In the genomic region with DNA sequence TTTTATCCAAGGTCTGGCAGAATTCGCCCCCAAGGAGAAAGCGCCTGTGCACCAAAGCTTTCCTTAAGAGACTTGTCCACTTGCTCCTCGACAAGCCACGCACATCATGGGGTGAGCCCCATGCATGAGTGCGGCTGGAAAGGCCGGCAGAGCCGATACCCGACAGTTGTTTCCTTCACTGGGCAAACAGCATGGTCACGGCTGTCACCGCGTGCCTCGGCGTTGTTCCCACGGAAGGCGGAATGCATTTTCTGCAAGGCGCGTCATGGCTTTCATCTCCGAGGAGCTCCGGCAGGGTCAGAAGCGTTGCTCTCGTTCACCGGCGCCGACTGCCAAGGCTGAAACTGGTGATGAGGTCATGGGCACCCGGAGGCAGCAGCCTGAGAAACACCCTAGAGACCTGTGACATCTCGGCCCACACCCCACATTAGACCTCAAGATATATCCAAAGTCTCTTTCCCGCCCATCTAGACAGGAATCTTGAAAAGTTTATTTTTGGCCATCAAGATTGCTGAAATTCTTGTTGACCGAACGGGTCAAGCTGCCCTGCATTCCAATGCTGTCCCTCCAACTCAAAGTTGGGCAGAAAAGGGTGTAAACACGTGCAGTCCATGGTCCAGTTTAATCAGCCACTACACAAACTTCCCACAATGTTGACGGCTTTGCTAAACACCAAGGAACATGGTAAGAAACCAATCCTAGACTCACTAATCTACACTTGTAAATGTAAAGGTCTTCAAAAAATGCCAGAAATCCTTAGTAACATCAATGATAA, we compare ENCODE assay signal across 8 cellular contexts. TPM values are rescaled to one million over a fixed set of nuclear protein-coding genes. Genes with fewer than 3 reads are reported as not detected.
DNase-seq lines count a peak whose midpoint lies in the region; ATAC-seq, FAIRE-seq and TF ChIP-seq lines count a peak whose summit lies in the region.

No MANE protein-coding gene starts in this region.

- no peak for TF ChIP-seq CTCF in endothelial cell of umbilical vein (IDR thresholded peaks at IDR 0.05; ENCODE audit: extremely low read depth in 1 of 2, insufficient read depth in 1 of 2, low read depth in 1 of 2, low read length in 2 of 2)
- TF ChIP-seq CTCF in D721Med (IDR thresholded peaks at IDR 0.05; ENCODE audit: insufficient read depth, missing control alignments) = no peak

- CTCF ChIA-PET in endothelial cell of umbilical vein (lab: Charles Lee) = interaction anchor here (4.2 to 4.4 kb wide), 2 partner anchors 75 to 103 kb away, joined by 40 to 52 read pairs; no protein-coding TSS in a partner anchor

- peak overlapping the region; percentile 56 for H2AFZ ChIP-seq in endothelial cell of umbilical vein (ENCODE audit: low read depth, low read length)

- peak overlapping the region; percentile 62 for H3K4me2 ChIP-seq in endothelial cell of umbilical vein (ENCODE audit: insufficient read depth, low read length)

- no peaks in the 10 kb centered on the region for H3K36me3 Mint-ChIP-seq in memory B cell

- FAIRE-seq in endothelial cell of umbilical vein (lab: Jason Lieb, UNC) (peak; percentile 75), D721Med (lab: Jason Lieb, UNC) (no peak)

- peaks cover 2% of the 10 kb centered on the region for H3K9me3 Mint-ChIP-seq in memory B cell

- TSS peak; percentile 62 for BruUV-seq in endothelial cell of umbilical vein (replicated peaks; lab: Mats Ljungman, UMichigan)

- H3K9me3 ChIP-seq in endothelial cell of umbilical vein (replicated peaks; ENCODE audit: control insufficient read depth, insufficient read depth, low read length) = no peaks in the 10 kb centered on the region
- peaks cover 1% of the 10 kb centered on the region for H3K9me3 ChIP-seq in thymus (ENCODE audit: control insufficient read depth)

- H3K36me3 ChIP-seq in endothelial cell of umbilical vein (ENCODE audit: control insufficient read depth in 2 of 2, extremely low read depth in 1 of 2, insufficient read depth in 2 of 2, low read length in 2 of 2) (no peaks in the 10 kb centered on the region), thymus (ENCODE audit: control insufficient read depth, insufficient read depth) (no peaks in the 10 kb centered on the region)

- dilution Hi-C loops in endothelial cell of umbilical vein (cut with MboI; ENCODE audit: extremely low pct_ligation_motif_present, low sequenced_read_pairs) = loop anchor here (10.0 kb wide), 1 partner anchor 148 kb away; no protein-coding TSS in a partner anchor

- ATAC-seq in memory B cell (ENCODE audit: low read depth) = no peak
- no peak for ATAC-seq in HG03175 (IDR thresholded peaks at IDR 0.05; ENCODE audit: unreplicated experiment)

- H3K27me3 ChIP-seq in endothelial cell of umbilical vein (ENCODE audit: control insufficient read depth in 2 of 2, insufficient read depth in 2 of 2, low read length in 2 of 2) = peaks cover 0 to 3% of the 10 kb centered on the region in 2 experiments
- peaks cover 48% of the 10 kb centered on the region for H3K27me3 ChIP-seq in thymus (ENCODE audit: control insufficient read depth, insufficient read depth)

- H3K9me1 ChIP-seq in endothelial cell of umbilical vein (replicated peaks; ENCODE audit: control insufficient read depth, extremely low read depth, insufficient read depth, low read length) = no peaks in the 10 kb centered on the region

- DNase-seq in activated CD4-positive, alpha-beta T cell treated with anti-CD3 and anti-CD28 coated beads for 48 hours = peak; percentile 28
- DNase-seq in activated CD4-positive, alpha-beta T cell treated with anti-CD3 and anti-CD28 coated beads, Interleukin-2, amount 50 U/mL, for 1 hour = no peak
- DNase-seq in RPMI7951 (ENCODE audit: low read depth) (peak; percentile 82), endothelial cell of umbilical vein (ENCODE audit: low read depth, low spot score) (peak; percentile 87), memory B cell (ENCODE audit: low spot score in 2 of 2) (no peak), D721Med (ENCODE audit: insufficient read length, low spot score) (no peak)

- WGBS in thymus = 9% methylated on average over 31 of the region's 31 CpGs

- peaks cover 7% of the 10 kb centered on the region for H3K27me3 Mint-ChIP-seq in memory B cell

- H3K9ac ChIP-seq in endothelial cell of umbilical vein (replicated peaks; ENCODE audit: extremely low read depth, insufficient read depth, low read length) = peak overlapping the region; percentile 67

- intact Hi-C loops in endothelial cell of umbilical vein (cut with micrococcal nuclease) = loop anchor here (1.0 to 5.0 kb wide), 7 partner anchors 23 to 126 kb away; no protein-coding TSS in a partner anchor

- no peaks in the 10 kb centered on the region for H3K4me1 Mint-ChIP-seq in memory B cell

- TF ChIP-seq POLR2A in endothelial cell of umbilical vein (IDR thresholded peaks at IDR 0.05; ENCODE audit: low read depth, low read length) = no peak

- H3K27ac ChIP-seq in endothelial cell of umbilical vein (ENCODE audit: insufficient read depth, low read depth, low read length) (peak overlapping the region; percentile 75), thymus (ENCODE audit: low read depth) (peak overlapping the region; percentile 43)

- H3K27ac Mint-ChIP-seq in memory B cell = no peak overlapping the region

- H3K4me3 Mint-ChIP-seq in memory B cell = peak overlapping the region; percentile 50

- POLR2A ChIA-PET in endothelial cell of umbilical vein (lab: Charles Lee) = interaction anchor here (0.9 to 1.6 kb wide), 2 partner anchors 12 to 22 kb away, joined by 3 to 4 read pairs; no protein-coding TSS in a partner anchor

- H3K4me1 ChIP-seq in endothelial cell of umbilical vein (ENCODE audit: control insufficient read depth, extremely low read depth, insufficient read depth, low read length) (peaks cover 45% of the 10 kb centered on the region), thymus (ENCODE audit: control insufficient read depth, insufficient read depth, low read length) (no peaks in the 10 kb centered on the region)

- H3K79me2 ChIP-seq in endothelial cell of umbilical vein (ENCODE audit: control insufficient read depth, insufficient read depth, low read length) = peaks cover 37% of the 10 kb centered on the region

- H3K4me3 ChIP-seq in endothelial cell of umbilical vein (replicated peaks in 1 of 3; ENCODE audit: insufficient read depth in 1 of 3, low read depth in 1 of 3, low read length in 3 of 3) (peak overlapping the region in 2 of 3 experiments; percentile 42 to 56), thymus (ENCODE audit: low read length) (peak overlapping the region; percentile 44)

- peaks cover 6% of the 10 kb centered on the region for H4K20me1 ChIP-seq in endothelial cell of umbilical vein (replicated peaks; ENCODE audit: control insufficient read depth, extremely low read depth, insufficient read depth, low read length)

TF ChIP-seq in endothelial cell of umbilical vein, 7 proteins besides CTCF, POLR2A, EP300 and RAD21:
- peak; percentile 72 for TF ChIP-seq MAX (IDR thresholded peaks at IDR 0.05; ENCODE audit: insufficient read depth, insufficient read length)
- no peak for TF ChIP-seq GATA2 (IDR thresholded peaks at IDR 0.05; ENCODE audit: insufficient read depth, insufficient read length, low read depth, low read length)
- TF ChIP-seq MYC (IDR thresholded peaks at IDR 0.05; ENCODE audit: low read depth, low read length) = no peak
- TF ChIP-seq FOS (IDR thresholded peaks at IDR 0.05; ENCODE audit: borderline replicate concordance, insufficient read depth, low read length) = no peak
- no peak for TF ChIP-seq POLR2AphosphoS5 (IDR thresholded peaks at IDR 0.05; ENCODE audit: insufficient read depth, low read depth, low read length)
- no peak for TF ChIP-seq JUN (IDR thresholded peaks at IDR 0.05; ENCODE audit: borderline replicate concordance, insufficient read depth, insufficient read length, low read depth)
- no peak for TF ChIP-seq EZH2 (IDR thresholded peaks at IDR 0.05; ENCODE audit: borderline replicate concordance, low read depth, low read length, severe bottlenecking)

RNA-seq across cellular contexts. Expression of gene TJP1, which starts 0.6 kb away (rescaled TPM):
- total RNA-seq in RPMI7951 (2014; rRNA removed; shearing (Covaris generic)) = 28.1 and 31.6 TPM in 2 replicates
- total RNA-seq in endothelial cell of umbilical vein = 128 and 133 TPM in 2 replicates
- polyA plus RNA-seq in endothelial cell of umbilical vein (43.8 and 45.6 TPM in 2 replicates), thymus (11.5 TPM)
- 46.5 and 50.7 TPM in 2 replicates for polyA plus RNA-seq in endothelial cell of umbilical vein (2011; cell fraction: cytosol; rRNA removed)
- 107 and 123 TPM in 2 replicates for polyA plus RNA-seq in endothelial cell of umbilical vein (2011; cell fraction: nucleus; rRNA removed)
- 47.6 and 61.8 TPM in 2 replicates for polyA plus RNA-seq in endothelial cell of umbilical vein (2012)
- polyA minus RNA-seq in endothelial cell of umbilical vein = 118 and 121 TPM in 2 replicates
- 22.8 TPM for polyA minus RNA-seq in endothelial cell of umbilical vein (2011; cell fraction: cytosol; rRNA and poly(A)+ RNA removed)
- 164 and 213 TPM in 2 replicates for polyA minus RNA-seq in endothelial cell of umbilical vein (2011; cell fraction: nucleus; rRNA and poly(A)+ RNA removed)

Comparison
In these comparisons a context has a peak if more than half of its experiments do, and no peak if none do; other contexts are left out.
1. DNase-seq: peak in activated CD4-positive, alpha-beta T cell treated with anti-CD3 and anti-CD28 coated beads for 48 hours (single experiment), RPMI7951 (single experiment) and endothelial cell of umbilical vein (single experiment); none in activated CD4-positive, alpha-beta T cell treated with anti-CD3 and anti-CD28 coated beads, Interleukin-2, amount 50 U/mL, for 1 hour (single experiment), memory B cell (0 of 2) and D721Med (single experiment).